Comparison of ENCODE assay signal across 12 cellular contexts in genomic region chr21:17921579-17922530, GRCh38.
DNase-seq lines count a peak whose midpoint lies in the region; ATAC-seq, FAIRE-seq and TF ChIP-seq lines count a peak whose summit lies in the region.
"Had no signal": no experiment of that assay in that cellular context is flagged by ENCODE, and none has a peak within 500 bp of the region (broad histone marks: within the 10 kb centered on the region; RNA-seq: fewer than 3 reads in every experiment).

No MANE protein-coding gene starts in this region.

- H3K4me2 ChIP-seq in HepG2 (ENCODE audit: low read depth, low read length) = no peak overlapping the region

- H3K36me3 Mint-ChIP-seq in natural killer cell = no peaks in the 10 kb centered on the region

- intact Hi-C loops in right lobe of liver (cut with DNase I) = loop anchor here in 1 of 2 donors (10.0 kb wide), 1 partner anchor 237 kb away; no protein-coding TSS in a partner anchor
- intact Hi-C loops in HepG2 (cut with micrococcal nuclease; ENCODE audit: unreplicated experiment) = loop anchor here (2.0 kb wide), 1 partner anchor 41 kb away; no protein-coding TSS in a partner anchor
- intact Hi-C loops in left cardiac atrium (cut with DNase I) = no loop called here
- intact Hi-C loops in natural killer cell (cut with micrococcal nuclease) = no loop called here

- H3K36me3 ChIP-seq in right lobe of liver (no peaks in the 10 kb centered on the region), HepG2 (replicated peaks in 1 of 2; ENCODE audit: control insufficient read depth in 1 of 2, insufficient read depth in 2 of 2, low read length in 2 of 2) (no peaks in the 10 kb centered on the region), adipocyte (ENCODE audit: control insufficient read depth, insufficient read depth, low read length, severe bottlenecking) (no peaks in the 10 kb centered on the region)

- no peak for FAIRE-seq in HepG2 (lab: Jason Lieb, UNC)

- WGBS in right lobe of liver (ENCODE audit: insufficient coverage, low coverage, low lambda C conversion rate, missing lambda C conversion rate) = 36% methylated on average over 2 of the region's 2 CpGs
- WGBS in HepG2 (ENCODE audit: low lambda C conversion rate) = 0% methylated on average over 2 of the region's 2 CpGs

- TF ChIP-seq POLR2A in right lobe of liver (IDR thresholded peaks at IDR 0.05) (no peak), HepG2 (IDR thresholded peaks at IDR 0.05; ENCODE audit: insufficient read depth in 1 of 2, low read depth in 2 of 2, low read length in 2 of 2) (no peak)

- H3K4me3 ChIP-seq in right lobe of liver (no peak overlapping the region), HepG2 (replicated peaks in 1 of 3; ENCODE audit: insufficient read depth in 1 of 3, low read depth in 2 of 3, low read length in 3 of 3) (no peak overlapping the region), adipocyte (ENCODE audit: low read length) (no peak overlapping the region)

- H3K27ac Mint-ChIP-seq in natural killer cell = no peak overlapping the region
- no peak overlapping the region for H3K27ac Mint-ChIP-seq in stimulated activated naive CD8-positive, alpha-beta T cell treated with anti-CD3 and anti-CD28 coated beads, Interleukin-15, amount 100 ng/mL, for 72 hours

- H3K27me3 ChIP-seq in right lobe of liver (no peaks in the 10 kb centered on the region), HepG2 (ENCODE audit: control insufficient read depth in 1 of 2, insufficient read depth in 2 of 2, low read length in 2 of 2) (no peaks in the 10 kb centered on the region), adipocyte (replicated peaks; ENCODE audit: control insufficient read depth, insufficient read depth, low read length) (no peaks in the 10 kb centered on the region)

- CTCF ChIA-PET in HepG2 (lab: Yijun Ruan, JAX; ENCODE audit: low intra/inter-chr PET ratio, low total read pairs) = no interaction called here

- no peak for TF ChIP-seq RAD21 in HepG2 (CRISPR knock-in tag; IDR thresholded peaks at IDR 0.05)

- H3K27me3 Mint-ChIP-seq in natural killer cell (ENCODE audit: low read depth in 2 of 2) = peaks cover 8 to 10% of the 10 kb centered on the region in 2 donors
- H3K27me3 Mint-ChIP-seq in stimulated activated naive CD8-positive, alpha-beta T cell treated with anti-CD3 and anti-CD28 coated beads, Interleukin-15, amount 100 ng/mL, for 72 hours = no peaks in the 10 kb centered on the region

- H3K9me3 ChIP-seq in right lobe of liver (no peaks in the 10 kb centered on the region), HepG2 (ENCODE audit: low read length) (no peaks in the 10 kb centered on the region), adipocyte (ENCODE audit: control insufficient read depth, low read length) (peaks cover 13% of the 10 kb centered on the region)

- no peak for TF ChIP-seq CTCF in right lobe of liver (IDR thresholded peaks at IDR 0.05)
- TF ChIP-seq CTCF in HepG2 (CRISPR knock-in tag; IDR thresholded peaks at IDR 0.05) = no peak
- TF ChIP-seq CTCF in natural killer cell (IDR thresholded peaks at IDR 0.05) = no peak

- ATAC-seq in right lobe of liver = peak; percentile 35 to 96 (median 70)
- ATAC-seq in HepG2 = no peak
- ATAC-seq in left cardiac atrium = peak; percentile 77 to 97
- ATAC-seq in natural killer cell = no peak
- ATAC-seq in HG03196 (IDR thresholded peaks at IDR 0.05; ENCODE audit: unreplicated experiment) = no peak
- no peak for ATAC-seq in stimulated activated naive CD8-positive, alpha-beta T cell treated with anti-CD3 and anti-CD28 coated beads, Interleukin-15, amount 100 ng/mL, for 72 hours
- ATAC-seq: activated CD4-positive, CD25-positive, alpha-beta regulatory T cell treated with anti-CD3 and anti-CD28 coated beads, Interleukin-2, amount 50 U/mL, for 24 hours had no signal

- H3K4me3 Mint-ChIP-seq in natural killer cell = no peak overlapping the region
- H3K4me3 Mint-ChIP-seq in stimulated activated naive CD8-positive, alpha-beta T cell treated with anti-CD3 and anti-CD28 coated beads, Interleukin-15, amount 100 ng/mL, for 72 hours = no peak overlapping the region

- no peak overlapping the region for H2AFZ ChIP-seq in HepG2 (ENCODE audit: low read length)

- no peak for TF ChIP-seq EP300 in HepG2 (IDR thresholded peaks at IDR 0.05; ENCODE audit: low read depth in 2 of 2, low read length in 2 of 2)
- TF ChIP-seq EP300 in HepG2 (CRISPR knock-in tag; IDR thresholded peaks at IDR 0.05; ENCODE audit: borderline replicate concordance) = no peak

- no TSS peak for BruUV-seq in HepG2 (replicated peaks; lab: Mats Ljungman, UMichigan)

- POLR2A ChIA-PET in HepG2 (lab: Yijun Ruan, JAX) = no interaction called here

- H3K4me1 Mint-ChIP-seq in natural killer cell = peaks cover 7% of the 10 kb centered on the region in 2 donors
- H3K4me1 Mint-ChIP-seq in stimulated activated naive CD8-positive, alpha-beta T cell treated with anti-CD3 and anti-CD28 coated beads, Interleukin-15, amount 100 ng/mL, for 72 hours = peaks cover 6% of the 10 kb centered on the region

- in situ Hi-C loops in HepG2 (cut with HindIII; ENCODE audit: extremely low pct_ligation_motif_present, low pct_unique_long_range_greater_than_20kb) = no loop called here

- no peaks in the 10 kb centered on the region for H3K4me1 ChIP-seq in right lobe of liver
- no peaks in the 10 kb centered on the region for H3K4me1 ChIP-seq in HepG2 (ENCODE audit: insufficient read depth, low read length)
- H3K4me1 ChIP-seq in adipocyte (ENCODE audit: control insufficient read depth, insufficient read depth, low read length) = peaks cover 20% of the 10 kb centered on the region

- no peaks in the 10 kb centered on the region for H3K9me3 Mint-ChIP-seq in natural killer cell
- H3K9me3 Mint-ChIP-seq in stimulated activated naive CD8-positive, alpha-beta T cell treated with anti-CD3 and anti-CD28 coated beads, Interleukin-15, amount 100 ng/mL, for 72 hours = peaks cover 22 to 28% of the 10 kb centered on the region in 2 donors

- H3K27ac ChIP-seq in right lobe of liver (no peak overlapping the region), HepG2 (ENCODE audit: extremely low read length, insufficient read depth, low read length) (no peak overlapping the region)

- no peaks in the 10 kb centered on the region for H3K79me2 ChIP-seq in HepG2 (ENCODE audit: insufficient read depth, low read length)

- DNase-seq in right lobe of liver (no peak), HepG2 (ENCODE audit: low spot score) (no peak), adipocyte (ENCODE audit: low read depth) (peak; percentile 21), left cardiac atrium (no peak), natural killer cell (no peak), SKM-1 treated with dmso at 0.1 percent for 144 hours (lab: John Stamatoyannopoulos, UW; ENCODE audit: unreplicated experiment) (no peak)
- no peak for DNase-seq in stimulated activated naive CD8-positive, alpha-beta T cell treated with anti-CD3 and anti-CD28 coated beads, Interleukin-15, amount 100 ng/mL, for 72 hours
- DNase-seq: activated naive CD4-positive, alpha-beta T cell treated with anti-CD3 and anti-CD28 coated beads, Interleukin-2, amount 50 U/mL, for 16 hours; stimulated activated CD4-positive, alpha-beta T cell treated with anti-CD3 and anti-CD28 coated beads, Interleukin-12 subunit alpha, Interleukin-12 subunit beta, amount 100 ng/mL, for 4 hours; stimulated activated naive CD4-positive, alpha-beta T cell treated with Interleukin-2 at 50 U/mL for 16 hours had no signal

- H3K9ac ChIP-seq in HepG2 (ENCODE audit: insufficient read depth, low read depth, low read length) (no peak overlapping the region), adipocyte (ENCODE audit: low read length) (no peak overlapping the region)

- H4K20me1 ChIP-seq in HepG2 (ENCODE audit: insufficient read depth, low read length) = no peaks in the 10 kb centered on the region

TF ChIP-seq in HepG2, 621 proteins besides CTCF, POLR2A, EP300 and RAD21 (continues in another document):
- TF ChIP-seq DNMT1 (CRISPR knock-in tag; IDR thresholded peaks at IDR 0.05) (no peak), RERE (CRISPR knock-in tag; IDR thresholded peaks at IDR 0.05; ENCODE audit: low read depth) (no peak), ZNF260 (CRISPR knock-in tag; IDR thresholded peaks at IDR 0.05; ENCODE audit: borderline replicate concordance, low read depth) (no peak), ZNF263 (CRISPR knock-in tag; IDR thresholded peaks at IDR 0.05) (no peak)

Comparison
In these comparisons a context has a peak if more than half of its experiments do, and no peak if none do; other contexts are left out.
1. ATAC-seq: peak in right lobe of liver (4 of 4) and left cardiac atrium (2 of 2); none in HepG2 (single experiment), natural killer cell (0 of 3), HG03196 (single experiment) and stimulated activated naive CD8-positive, alpha-beta T cell treated with anti-CD3 and anti-CD28 coated beads, Interleukin-15, amount 100 ng/mL, for 72 hours (single experiment).